Comparison of ENCODE assay signal across 8 cellular contexts in the genomic region with DNA sequence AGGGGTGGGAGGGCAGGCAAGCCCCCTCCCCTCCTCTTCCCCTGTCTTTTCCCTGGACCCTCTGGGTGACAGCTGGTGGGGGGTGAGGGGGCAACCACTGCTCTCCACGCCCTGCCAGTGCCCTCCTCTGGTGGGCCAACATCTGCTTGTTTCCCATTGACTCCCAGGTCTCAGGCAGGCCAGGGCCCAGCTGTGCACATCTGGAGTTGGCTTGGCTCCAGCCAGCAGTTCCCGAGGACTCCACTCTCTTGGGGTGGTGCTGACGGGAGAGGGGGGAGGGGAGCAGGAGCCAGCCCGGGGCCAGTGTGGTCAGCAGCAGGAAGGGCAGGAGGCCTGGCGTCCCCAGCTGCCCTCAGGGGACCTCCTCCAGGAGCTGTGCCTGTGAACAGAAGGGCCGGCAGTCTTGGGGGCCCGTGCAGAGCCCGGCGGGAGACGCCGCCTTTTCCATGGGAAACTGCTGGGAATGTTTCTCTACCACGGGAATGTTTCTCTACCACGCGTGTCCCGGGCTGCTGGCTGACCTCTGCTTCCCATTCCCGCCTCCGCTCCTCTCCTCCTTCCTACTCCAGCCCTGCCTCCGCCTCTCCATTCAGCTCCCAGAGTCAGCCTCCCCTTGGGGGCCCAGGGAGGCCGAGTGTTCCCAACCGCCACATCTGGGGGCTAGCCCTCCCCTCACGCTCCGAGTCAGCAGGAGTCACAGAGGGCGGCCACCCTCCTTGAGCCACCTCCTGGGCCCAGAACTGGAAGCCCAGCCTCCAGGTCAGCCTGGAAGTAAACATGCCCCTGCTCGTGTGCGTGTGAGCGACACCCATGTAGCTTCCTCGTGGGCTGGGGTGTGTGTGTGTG. TPM values are rescaled to one million over a fixed set of nuclear protein-coding genes. Genes with fewer than 3 reads are reported as not detected.
DNase-seq lines count a peak whose midpoint lies in the region; ATAC-seq, FAIRE-seq and TF ChIP-seq lines count a peak whose summit lies in the region.

No MANE protein-coding gene starts in this region.

- no peaks in the 10 kb centered on the region for H3K9me3 ChIP-seq in WERI-Rb-1 (ENCODE audit: severe bottlenecking)

- H3K36me3 ChIP-seq in WERI-Rb-1: no peaks in the 10 kb centered on the region
- no peaks in the 10 kb centered on the region for H3K36me3 ChIP-seq in rectal smooth muscle tissue (ENCODE audit: control insufficient read depth, insufficient read depth, low read length)

- no peak overlapping the region for H3K9ac ChIP-seq in rectal smooth muscle tissue (ENCODE audit: low read length)

- TF ChIP-seq CTCF in D721Med (IDR thresholded peaks at IDR 0.05; ENCODE audit: insufficient read depth, missing control alignments) (no peak), WERI-Rb-1 (IDR thresholded peaks at IDR 0.05; ENCODE audit: low read depth, low read length) (no peak)

- intact Hi-C loops in Right ventricle myocardium inferior (cut with DNase I): no loop called here

- peak; percentile 79 for ATAC-seq in Right ventricle myocardium inferior
- ATAC-seq in HG03095 (IDR thresholded peaks at IDR 0.05; ENCODE audit: unreplicated experiment): no peak
- no peak for ATAC-seq in GM21723 (IDR thresholded peaks at IDR 0.05; ENCODE audit: unreplicated experiment)

- DNase-seq in D721Med (ENCODE audit: insufficient read length, low spot score) (peak; percentile 3), WERI-Rb-1 (peak; percentile 70), Right ventricle myocardium inferior (ENCODE audit: missing footprints) (peak; percentile 95), CD1c-positive myeloid dendritic cell (ENCODE audit: extremely low spot score) (no peak), NCI-H748 (lab: John Stamatoyannopoulos, UW; ENCODE audit: unreplicated experiment) (no peak)

- H3K27ac ChIP-seq in WERI-Rb-1 (peak overlapping the region; percentile 61), rectal smooth muscle tissue (ENCODE audit: low read depth, low read length) (peak overlapping the region; percentile 75)

- FAIRE-seq in D721Med (lab: Jason Lieb, UNC): no peak

- H3K27me3 ChIP-seq in WERI-Rb-1 (ENCODE audit: insufficient read depth, low read depth, severe bottlenecking) (no peaks in the 10 kb centered on the region), rectal smooth muscle tissue (ENCODE audit: control insufficient read depth, insufficient read depth, low read length) (no peaks in the 10 kb centered on the region)

- H3K4me1 ChIP-seq in rectal smooth muscle tissue (ENCODE audit: control insufficient read depth, insufficient read depth, low read length): peaks cover 16% of the 10 kb centered on the region

- H3K4me3 ChIP-seq in WERI-Rb-1 (ENCODE audit: low read depth, low read length) (no peak overlapping the region), rectal smooth muscle tissue (ENCODE audit: low read length) (peak overlapping the region; percentile 39)

RNA-seq across cellular contexts. Expression of gene CYGB, which starts 7.6 kb away (rescaled TPM):
- total RNA-seq in Right ventricle myocardium inferior: 38.2 TPM

RNA-seq across cellular contexts. Expression of gene PRCD, which starts 10.0 kb away (rescaled TPM):
- total RNA-seq in Right ventricle myocardium inferior: 3.4 TPM

RNA-seq across cellular contexts. Expression of gene RHBDF2, which starts 28.6 kb away (rescaled TPM):
- 17.9 TPM for total RNA-seq in Right ventricle myocardium inferior

RNA-seq across cellular contexts. Expression of gene ST6GALNAC2, which starts 55.8 kb away (rescaled TPM):
- 5.7 TPM for total RNA-seq in Right ventricle myocardium inferior

Comparison
In these comparisons a context has a peak if more than half of its experiments do, and no peak if none do; other contexts are left out.
1. DNase-seq: peak in D721Med (single experiment), WERI-Rb-1 (single experiment) and Right ventricle myocardium inferior (single experiment); none in CD1c-positive myeloid dendritic cell (single experiment) and NCI-H748 (single experiment).